ENCODE assay signal across 3 cellular contexts in genomic region chr1:100298512-100298911, GRCh38.
TF ChIP-seq lines count a peak whose summit lies in the region.

No MANE protein-coding gene starts in this region.

TF ChIP-seq in SK-N-SH, 30 proteins besides CTCF, POLR2A, EP300 and RAD21:
- TF ChIP-seq FOXM1 (IDR thresholded peaks at IDR 0.05; ENCODE audit: low read depth) (no peak), NRF1 (IDR thresholded peaks at IDR 0.05; ENCODE audit: low read depth, low read length) (no peak), MEF2A (IDR thresholded peaks at IDR 0.05; ENCODE audit: borderline replicate concordance, low read depth) (no peak), ELF1 (IDR thresholded peaks at IDR 0.05) (no peak), GABPA (IDR thresholded peaks at IDR 0.05; ENCODE audit: low read depth) (no peak), RFX5 (IDR thresholded peaks at IDR 0.05; ENCODE audit: low read length) (no peak)
- TF ChIP-seq, protein P1, sequence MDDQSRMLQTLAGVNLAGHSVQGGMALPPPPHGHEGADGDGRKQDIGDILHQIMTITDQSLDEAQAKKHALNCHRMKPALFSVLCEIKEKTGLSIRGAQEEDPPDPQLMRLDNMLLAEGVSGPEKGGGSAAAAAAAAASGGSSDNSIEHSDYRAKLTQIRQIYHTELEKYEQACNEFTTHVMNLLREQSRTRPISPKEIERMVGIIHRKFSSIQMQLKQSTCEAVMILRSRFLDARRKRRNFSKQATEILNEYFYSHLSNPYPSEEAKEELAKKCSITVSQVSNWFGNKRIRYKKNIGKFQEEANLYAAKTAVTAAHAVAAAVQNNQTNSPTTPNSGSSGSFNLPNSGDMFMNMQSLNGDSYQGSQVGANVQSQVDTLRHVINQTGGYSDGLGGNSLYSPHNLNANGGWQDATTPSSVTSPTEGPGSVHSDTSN (IDR thresholded peaks at IDR 0.05), result no peak
TF ChIP-seq in SK-N-SH: peak in this region for 0.

TF ChIP-seq in SK-N-SH treated with all-trans-retinoic acid at 6 μM for 48 hours, 23 proteins besides CTCF, POLR2A, EP300 and RAD21:
- no peak for TF ChIP-seq TCF4 (CRISPR knock-in tag; IDR thresholded peaks at IDR 0.05; ENCODE audit: borderline replicate concordance)
- TF ChIP-seq, protein P2, sequence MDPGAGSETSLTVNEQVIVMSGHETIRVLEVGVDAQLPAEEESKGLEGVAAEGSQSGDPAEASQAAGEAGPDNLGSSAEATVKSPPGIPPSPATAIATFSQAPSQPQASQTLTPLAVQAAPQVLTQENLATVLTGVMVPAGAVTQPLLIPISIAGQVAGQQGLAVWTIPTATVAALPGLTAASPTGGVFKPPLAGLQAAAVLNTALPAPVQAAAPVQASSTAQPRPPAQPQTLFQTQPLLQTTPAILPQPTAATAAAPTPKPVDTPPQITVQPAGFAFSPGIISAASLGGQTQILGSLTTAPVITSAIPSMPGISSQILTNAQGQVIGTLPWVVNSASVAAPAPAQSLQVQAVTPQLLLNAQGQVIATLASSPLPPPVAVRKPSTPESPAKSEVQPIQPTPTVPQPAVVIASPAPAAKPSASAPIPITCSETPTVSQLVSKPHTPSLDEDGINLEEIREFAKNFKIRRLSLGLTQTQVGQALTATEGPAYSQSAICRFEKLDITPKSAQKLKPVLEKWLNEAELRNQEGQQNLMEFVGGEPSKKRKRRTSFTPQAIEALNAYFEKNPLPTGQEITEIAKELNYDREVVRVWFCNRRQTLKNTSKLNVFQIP (CRISPR knock-in tag; IDR thresholded peaks at IDR 0.05; ENCODE audit: borderline replicate concordance, low read depth), result no peak
- TF ChIP-seq ZNF565 (CRISPR knock-in tag; conservative IDR thresholded peaks at IDR 0.05; ENCODE audit: low read depth), result no peak
TF ChIP-seq in SK-N-SH treated with all-trans-retinoic acid at 6 μM for 48 hours: peak in this region for 0.

TF ChIP-seq in GM12878, 131 proteins besides CTCF, POLR2A, EP300 and RAD21:
- TF ChIP-seq STAT3 (IDR thresholded peaks at IDR 0.05; ENCODE audit: low read depth, low read length) (no peak), MEF2B (IDR thresholded peaks at IDR 0.05; ENCODE audit: partially characterized antibody, poor library complexity, severe bottlenecking) (no peak), BRCA1 (IDR thresholded peaks at IDR 0.05; ENCODE audit: low read depth, low read length) (no peak), CBFB (IDR thresholded peaks at IDR 0.05; ENCODE audit: low read depth) (no peak), FOXM1 (IDR thresholded peaks at IDR 0.05; ENCODE audit: low read depth, low read length) (no peak), ZSCAN29 (IDR thresholded peaks at IDR 0.05) (no peak), BMI1 (IDR thresholded peaks at IDR 0.05; ENCODE audit: borderline replicate concordance) (no peak)
- TF ChIP-seq, protein P3, sequence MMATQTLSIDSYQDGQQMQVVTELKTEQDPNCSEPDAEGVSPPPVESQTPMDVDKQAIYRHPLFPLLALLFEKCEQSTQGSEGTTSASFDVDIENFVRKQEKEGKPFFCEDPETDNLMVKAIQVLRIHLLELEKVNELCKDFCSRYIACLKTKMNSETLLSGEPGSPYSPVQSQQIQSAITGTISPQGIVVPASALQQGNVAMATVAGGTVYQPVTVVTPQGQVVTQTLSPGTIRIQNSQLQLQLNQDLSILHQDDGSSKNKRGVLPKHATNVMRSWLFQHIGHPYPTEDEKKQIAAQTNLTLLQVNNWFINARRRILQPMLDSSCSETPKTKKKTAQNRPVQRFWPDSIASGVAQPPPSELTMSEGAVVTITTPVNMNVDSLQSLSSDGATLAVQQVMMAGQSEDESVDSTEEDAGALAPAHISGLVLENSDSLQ (IDR thresholded peaks at IDR 0.05), result no peak
